Comparison of ENCODE assay signal across 7 cellular contexts in genomic region chr1:155704414-155704813, GRCh38. TPM values are rescaled to one million over a fixed set of nuclear protein-coding genes. Genes with fewer than 3 reads are reported as not detected.
DNase-seq lines count a peak whose midpoint lies in the region; ATAC-seq and TF ChIP-seq lines count a peak whose summit lies in the region.
"Not testable (repeated sequence)": the region's sequence is repeated elsewhere in the genome, so short reads cannot be mapped to it uniquely, and the experiment has no call there.

No MANE protein-coding gene starts in this region.

- H3K4me1 Mint-ChIP-seq in HFFc6 (ENCODE audit: low read depth) (peaks cover 23% of the 10 kb centered on the region), MCF 10A (ENCODE audit: insufficient read depth, unreplicated experiment) (peaks cover 20% of the 10 kb centered on the region)
- not testable (repeated sequence) for H3K4me1 Mint-ChIP-seq in WTC11, neural crest cell
- H3K4me1 Mint-ChIP-seq in activated T-helper 17 cell treated with anti-CD3 and anti-CD28 coated beads, Interleukin-2, amount 50 U/mL, for 72 hours: peaks cover 17% of the 10 kb centered on the region

- ATAC-seq in WTC11: not testable (repeated sequence)
- ATAC-seq in activated T-helper 17 cell treated with anti-CD3 and anti-CD28 coated beads, Interleukin-2, amount 50 U/mL, for 72 hours (replicated peaks): peak; percentile 72
- peak; percentile 88 for ATAC-seq in esophagus mucosa

- DNase-seq in HFFc6; RWPE1 (ENCODE audit: low spot score); WTC11 (ENCODE audit: low spot score); MCF 10A (ENCODE audit: unreplicated experiment); neural crest cell (ENCODE audit: low read depth, low spot score): not testable (repeated sequence)

- peak overlapping the region; percentile 17 for H3K27ac ChIP-seq in RWPE1

- not testable (repeated sequence) for BruUV-seq in MCF 10A (replicated peaks; lab: Mats Ljungman, UMichigan)

- H3K9me3 Mint-ChIP-seq in HFFc6; activated T-helper 17 cell treated with anti-CD3 and anti-CD28 coated beads, Interleukin-2, amount 50 U/mL, for 72 hours; MCF 10A (ENCODE audit: unreplicated experiment); neural crest cell: not testable (repeated sequence)
- peaks cover 11% of the 10 kb centered on the region for H3K9me3 Mint-ChIP-seq in WTC11

- not testable (repeated sequence) for H3K36me3 Mint-ChIP-seq in HFFc6 (ENCODE audit: low read depth)
- H3K36me3 Mint-ChIP-seq in WTC11 (peaks cover 24% of the 10 kb centered on the region), MCF 10A (ENCODE audit: insufficient read depth, unreplicated experiment) (peaks cover 24% of the 10 kb centered on the region), neural crest cell (ENCODE audit: low read depth) (peaks cover 17% of the 10 kb centered on the region)
- H3K36me3 Mint-ChIP-seq in activated T-helper 17 cell treated with anti-CD3 and anti-CD28 coated beads, Interleukin-2, amount 50 U/mL, for 72 hours (ENCODE audit: low read depth): peaks cover 37% of the 10 kb centered on the region

- not testable (repeated sequence) for TF ChIP-seq CTCF in HFFc6 (IDR thresholded peaks at IDR 0.05); RWPE1 (conservative IDR thresholded peaks at IDR 0.05; ENCODE audit: low read depth); WTC11 (IDR thresholded peaks at IDR 0.05); MCF 10A (IDR thresholded peaks at IDR 0.05; ENCODE audit: unreplicated experiment); neural crest cell (conservative IDR thresholded peaks at IDR 0.05)

- CTCF ChIA-PET in RWPE1 (lab: Yijun Ruan, JAX); WTC11 (lab: Charles Lee): not testable (repeated sequence)
- CTCF ChIA-PET in MCF 10A (lab: Yijun Ruan, JAX): interaction anchor here (1.7 kb wide), 1 partner anchor 10 kb away, joined by 4 read pairs; no protein-coding TSS in a partner anchor

- intact Hi-C loops in MCF 10A (cut with micrococcal nuclease): not testable (repeated sequence)

- peak overlapping the region; percentile 15; the same call in 1 of the 2 replicates for H3K27ac Mint-ChIP-seq in HFFc6
- peak overlapping the region; percentile 45 for H3K27ac Mint-ChIP-seq in WTC11
- H3K27ac Mint-ChIP-seq in activated T-helper 17 cell treated with anti-CD3 and anti-CD28 coated beads, Interleukin-2, amount 50 U/mL, for 72 hours: not testable (repeated sequence)
- H3K27ac Mint-ChIP-seq in MCF 10A (ENCODE audit: low read depth, unreplicated experiment): peak overlapping the region; percentile 13
- peak overlapping the region; percentile 21 for H3K27ac Mint-ChIP-seq in neural crest cell (ENCODE audit: unreplicated experiment)

- POLR2A ChIA-PET in RWPE1 (lab: Yijun Ruan, JAX; ENCODE audit: low non-redundant PET); WTC11 (lab: Charles Lee); MCF 10A (lab: Yijun Ruan, JAX): not testable (repeated sequence)

- not testable (repeated sequence) for H3K4me3 Mint-ChIP-seq in HFFc6; WTC11; activated T-helper 17 cell treated with anti-CD3 and anti-CD28 coated beads, Interleukin-2, amount 50 U/mL, for 72 hours; MCF 10A (ENCODE audit: unreplicated experiment); neural crest cell

- H3K27me3 Mint-ChIP-seq in HFFc6 (ENCODE audit: insufficient read depth); WTC11 (ENCODE audit: low read depth); activated T-helper 17 cell treated with anti-CD3 and anti-CD28 coated beads, Interleukin-2, amount 50 U/mL, for 72 hours; MCF 10A (ENCODE audit: insufficient read depth, unreplicated experiment); neural crest cell (ENCODE audit: low read depth): not testable (repeated sequence)

RNA-seq across cellular contexts. Expression of gene DAP3, which starts 15.5 kb away (rescaled TPM):
- 100 to 1,000 TPM; 100 to 110 (median 104) TPM for total RNA-seq in HFFc6 (2021; fragmentation: NEBNext Ultra II Directional; extraction: Animal tissue kit (Norgen Biotek cat#: 25700))
- total RNA-seq in WTC11 (2021): 107 to 125 TPM (median 109 TPM) in 3 replicates
- 100 to 1,000 TPM; 106 to 165 TPM for total RNA-seq in activated T-helper 17 cell treated with anti-CD3 and anti-CD28 coated beads, Interleukin-2, amount 50 U/mL, for 72 hours
- total RNA-seq in MCF 10A (2022): 226 and 235 TPM in 2 replicates
- 69.7 TPM for total RNA-seq in esophagus mucosa
- total RNA-seq in neural crest cell: 113 and 114 TPM in 2 replicates

RNA-seq across cellular contexts. Expression of gene YY1AP1, which starts 15.8 kb away (rescaled TPM):
- 10 to 100 TPM; 39.6 to 50.7 (median 42.0) TPM for total RNA-seq in HFFc6 (2021; fragmentation: NEBNext Ultra II Directional; extraction: Animal tissue kit (Norgen Biotek cat#: 25700))
- total RNA-seq in WTC11 (2021) (41.8 to 45.0 TPM (median 41.8 TPM) in 3 replicates), MCF 10A (2022) (78.6 and 88.5 TPM in 2 replicates), esophagus mucosa (40.3 TPM), neural crest cell (53.9 and 54.5 TPM in 2 replicates)
- total RNA-seq in activated T-helper 17 cell treated with anti-CD3 and anti-CD28 coated beads, Interleukin-2, amount 50 U/mL, for 72 hours: 10 to 100 TPM; 69.5 to 75.7 TPM
